Comparison of ENCODE assay signal across 1 cellular context in genomic region chr21:43771199-43771675, GRCh38.
TF ChIP-seq lines count a peak whose summit lies in the region.

No MANE protein-coding gene starts in this region.

TF ChIP-seq in HEK293, 187 proteins besides CTCF, POLR2A, EP300 and RAD21 (continued from another document):
- no peak for TF ChIP-seq ZBTB49 (tag by site-specific recombination; IDR thresholded peaks at IDR 0.05; ENCODE audit: low read depth)
- no peak for TF ChIP-seq ZNF23 (tag by site-specific recombination; IDR thresholded peaks at IDR 0.05; ENCODE audit: borderline replicate concordance)
- TF ChIP-seq GLIS1 (tag by site-specific recombination; IDR thresholded peaks at IDR 0.05), result peak; percentile 96
- no peak for TF ChIP-seq ZNF10 (tag by site-specific recombination; IDR thresholded peaks at IDR 0.05)
- no peak for TF ChIP-seq ZNF416 (tag by site-specific recombination; IDR thresholded peaks at IDR 0.05)
- TF ChIP-seq HOXC10 (CRISPR knock-in tag; IDR thresholded peaks at IDR 0.05), result no peak
- TF ChIP-seq ZNF37A (tag by site-specific recombination; IDR thresholded peaks at IDR 0.05), result no peak
- TF ChIP-seq ZNF48 (tag by site-specific recombination; IDR thresholded peaks at IDR 0.05), result no peak
- no peak for TF ChIP-seq ZNF701 (tag by site-specific recombination; IDR thresholded peaks at IDR 0.05)
- TF ChIP-seq ZNF624 (tag by site-specific recombination; IDR thresholded peaks at IDR 0.05), result peak; percentile 92
- no peak for TF ChIP-seq KLF10 (tag by site-specific recombination; IDR thresholded peaks at IDR 0.05)
- TF ChIP-seq ZNF510 (tag by site-specific recombination; IDR thresholded peaks at IDR 0.05; ENCODE audit: insufficient replicate concordance), result no peak
- TF ChIP-seq ZNF324 (tag by site-specific recombination; IDR thresholded peaks at IDR 0.05), result peak; percentile 74; the same call in 1 of the 2 replicates
- TF ChIP-seq ZNF548 (tag by site-specific recombination; IDR thresholded peaks at IDR 0.05), result no peak
- TF ChIP-seq TSHZ1 (tag by site-specific recombination; IDR thresholded peaks at IDR 0.05; ENCODE audit: borderline replicate concordance), result no peak
- TF ChIP-seq FEZF1 (tag by site-specific recombination; IDR thresholded peaks at IDR 0.05), result no peak
- peak; percentile 22; the same call in 1 of the 2 replicates for TF ChIP-seq EGR2 (tag by site-specific recombination; IDR thresholded peaks at IDR 0.05; ENCODE audit: low read depth)
- TF ChIP-seq ZNF266 (tag by site-specific recombination; IDR thresholded peaks at IDR 0.05; ENCODE audit: low read depth), result no peak
- TF ChIP-seq ZNF560 (tag by site-specific recombination; IDR thresholded peaks at IDR 0.05; ENCODE audit: borderline replicate concordance), result no peak
- TF ChIP-seq ZNF211 (tag by site-specific recombination; IDR thresholded peaks at IDR 0.05; ENCODE audit: low read depth), result no peak
- TF ChIP-seq ZNF488 (tag by site-specific recombination; IDR thresholded peaks at IDR 0.05), result no peak
- peak; percentile 88 for TF ChIP-seq ZIC2 (tag by site-specific recombination; IDR thresholded peaks at IDR 0.05)
- no peak for TF ChIP-seq ZNF501 (tag by site-specific recombination; IDR thresholded peaks at IDR 0.05)
- TF ChIP-seq ZNF239 (tag by site-specific recombination; IDR thresholded peaks at IDR 0.05), result no peak
- TF ChIP-seq ZSCAN16 (tag by site-specific recombination; IDR thresholded peaks at IDR 0.05), result no peak
- TF ChIP-seq ZNF791 (tag by site-specific recombination; IDR thresholded peaks at IDR 0.05), result no peak
- no peak for TF ChIP-seq ZNF138 (tag by site-specific recombination; IDR thresholded peaks at IDR 0.05; ENCODE audit: borderline replicate concordance)
- TF ChIP-seq ZSCAN23 (tag by site-specific recombination; IDR thresholded peaks at IDR 0.05), result 0 out of 2 replicates have a peak, but pooled peaks have one; percentile 60
- TF ChIP-seq ZNF518A (tag by site-specific recombination; conservative IDR thresholded peaks at IDR 0.05; ENCODE audit: low read depth), result no peak
- no peak for TF ChIP-seq ZNF558 (tag by site-specific recombination; IDR thresholded peaks at IDR 0.05)
- TF ChIP-seq KLF7 (tag by site-specific recombination; IDR thresholded peaks at IDR 0.05; ENCODE audit: borderline replicate concordance), result no peak
- TF ChIP-seq ZNF157 (tag by site-specific recombination; IDR thresholded peaks at IDR 0.05), result no peak
- no peak for TF ChIP-seq ZNF843 (tag by site-specific recombination; IDR thresholded peaks at IDR 0.05)
- TF ChIP-seq ZFP41 (tag by site-specific recombination; IDR thresholded peaks at IDR 0.05; ENCODE audit: borderline replicate concordance), result no peak
- TF ChIP-seq ZNF658 (tag by site-specific recombination; IDR thresholded peaks at IDR 0.05), result no peak
- no peak for TF ChIP-seq ZNF660 (tag by site-specific recombination; IDR thresholded peaks at IDR 0.05)
- TF ChIP-seq ZBTB48 (tag by site-specific recombination; IDR thresholded peaks at IDR 0.05), result no peak; the same call in 1 of the 2 replicates
- no peak for TF ChIP-seq ZSCAN18 (tag by site-specific recombination; IDR thresholded peaks at IDR 0.05)
- no peak for TF ChIP-seq BCL6B (tag by site-specific recombination; IDR thresholded peaks at IDR 0.05)
- peak; percentile 82 for TF ChIP-seq ZNF600 (tag by site-specific recombination; IDR thresholded peaks at IDR 0.05)
- no peak for TF ChIP-seq ZSCAN4 (tag by site-specific recombination; IDR thresholded peaks at IDR 0.05)
TF ChIP-seq in HEK293: peak in this region for 33.
